8 cellular contexts compared by ENCODE assay signal in the genomic region with DNA sequence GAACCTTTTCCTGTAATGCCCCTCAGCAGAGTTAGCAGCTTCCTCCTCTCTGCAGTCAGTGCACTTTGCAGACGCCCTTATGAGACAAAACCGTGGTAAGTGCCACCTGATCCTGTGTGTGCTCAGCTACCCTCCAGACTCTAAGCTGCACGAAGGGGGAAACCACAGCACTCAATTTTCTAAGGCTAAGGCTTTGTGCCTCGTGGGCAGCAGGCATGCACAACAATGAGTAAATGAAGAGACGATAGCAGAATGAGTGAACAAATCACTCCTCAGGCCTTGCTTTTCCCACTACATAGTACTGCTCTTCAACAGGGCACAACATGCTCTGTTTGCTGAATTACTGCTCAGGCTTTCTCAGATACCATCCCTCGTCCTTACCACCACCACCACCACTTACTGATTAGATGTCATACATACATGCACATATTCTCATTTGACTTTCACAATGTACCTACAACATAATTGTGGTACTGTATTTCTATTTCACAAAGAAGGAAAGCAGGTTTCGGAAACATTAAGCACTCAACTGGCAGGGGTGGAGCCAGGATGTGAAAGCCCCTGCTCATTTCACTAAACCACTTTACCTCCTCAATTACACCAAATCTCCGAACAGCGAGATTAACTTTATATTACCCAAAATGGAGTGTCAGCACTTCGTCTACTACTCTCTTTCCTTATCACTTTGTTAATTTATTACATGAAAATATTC.
DNase-seq lines count a peak whose midpoint lies in the region; ATAC-seq lines count a peak whose summit lies in the region.

No MANE protein-coding gene starts in this region.

- H3K27me3 ChIP-seq in mesendoderm (ENCODE audit: insufficient read depth, low read length, poor library complexity): no peaks in the 10 kb centered on the region

- H3K27me3 Mint-ChIP-seq in activated T-cell treated with anti-CD3 and anti-CD28 coated beads, Interleukin-2, amount 50 U/mL, for 4 hours (ENCODE audit: low read depth): no peaks in the 10 kb centered on the region

- H4K5ac ChIP-seq in mesendoderm (ENCODE audit: low read length): no peak overlapping the region

- no peak overlapping the region for H3K4me2 ChIP-seq in mesendoderm (ENCODE audit: low read length)

- no peak overlapping the region for H3K18ac ChIP-seq in mesendoderm (ENCODE audit: low read length)

- H3K9me3 Mint-ChIP-seq in activated T-cell treated with anti-CD3 and anti-CD28 coated beads, Interleukin-2, amount 50 U/mL, for 4 hours: peaks cover 4% of the 10 kb centered on the region

- H3K79me1 ChIP-seq in mesendoderm (ENCODE audit: low read length): no peaks in the 10 kb centered on the region

- H2BK15ac ChIP-seq in mesendoderm (replicated peaks; ENCODE audit: low read depth): no peak overlapping the region

- no peak overlapping the region for H4K8ac ChIP-seq in mesendoderm (ENCODE audit: low read depth, low read length)

- H3K23ac ChIP-seq in mesendoderm (ENCODE audit: low read length): no peak overlapping the region

- peaks cover 2% of the 10 kb centered on the region for H3K4me1 ChIP-seq in mesendoderm (ENCODE audit: control insufficient read depth, low read depth, low read length)

- no peak overlapping the region for H2BK120ac ChIP-seq in mesendoderm (ENCODE audit: low read depth, low read length)

- ATAC-seq in GM18868 (IDR thresholded peaks at IDR 0.05; ENCODE audit: unreplicated experiment) (peak; percentile 77), HG02763 (IDR thresholded peaks at IDR 0.05; ENCODE audit: unreplicated experiment) (peak; percentile 70)
- ATAC-seq in activated T-cell treated with anti-CD3 and anti-CD28 coated beads, Interleukin-2, amount 50 U/mL, for 4 hours: peak; percentile 88

- H3K27ac ChIP-seq in mesendoderm (ENCODE audit: low read depth, low read length): no peak overlapping the region

- no peak overlapping the region for H3K4me3 ChIP-seq in mesendoderm (ENCODE audit: low read length)

- no peak overlapping the region for H3K56ac ChIP-seq in mesendoderm (ENCODE audit: low read length)

- H3K4me1 Mint-ChIP-seq in activated T-cell treated with anti-CD3 and anti-CD28 coated beads, Interleukin-2, amount 50 U/mL, for 4 hours (ENCODE audit: low read depth): peaks cover 55% of the 10 kb centered on the region

- H2AK5ac ChIP-seq in mesendoderm (ENCODE audit: low read length): no peak overlapping the region

- H3K36me3 ChIP-seq in mesendoderm (ENCODE audit: control insufficient read depth, insufficient read depth, low read length): no peaks in the 10 kb centered on the region

- no peaks in the 10 kb centered on the region for H3K79me2 ChIP-seq in mesendoderm (ENCODE audit: control insufficient read depth, insufficient read depth, low read length)

- no peaks in the 10 kb centered on the region for H3K36me3 Mint-ChIP-seq in activated T-cell treated with anti-CD3 and anti-CD28 coated beads, Interleukin-2, amount 50 U/mL, for 4 hours (ENCODE audit: insufficient read depth)

- DNase-seq in NCI-H2029 (lab: John Stamatoyannopoulos, UW): peak; percentile 80
- DNase-seq in activated T-cell treated with anti-CD3 and anti-CD28 coated beads, Interleukin-2, amount 50 U/mL, for 4 hours: peak; percentile 42
- DNase-seq in myocyte (ENCODE audit: low read depth): peak; percentile 54
- no peak for DNase-seq in mesendoderm
- DNase-seq in NCI-H526 treated with DMSO at 0.1 percent for 48 hours (lab: John Stamatoyannopoulos, UW): no peak
- DNase-seq in ACHN: no peak

- in situ Hi-C loops in ACHN (cut with HindIII; ENCODE audit: low pct_ligation_motif_present, low pct_unique_long_range_greater_than_20kb, low sequenced_read_pairs): no loop called here

- no peak overlapping the region for H3K9ac ChIP-seq in mesendoderm (ENCODE audit: low read length)

- no peak overlapping the region for H3K4ac ChIP-seq in mesendoderm (ENCODE audit: low read depth, low read length)

- H3K4me3 Mint-ChIP-seq in activated T-cell treated with anti-CD3 and anti-CD28 coated beads, Interleukin-2, amount 50 U/mL, for 4 hours: peak overlapping the region; percentile 68

- WGBS in mesendoderm (ENCODE audit: extremely low coverage, insufficient coverage, low lambda C conversion rate): 100% methylated on average over 2 of the region's 10 CpGs

- H2BK5ac ChIP-seq in mesendoderm (ENCODE audit: low read length): no peak overlapping the region

Comparison
In these comparisons a context has a peak if more than half of its experiments do, and no peak if none do; other contexts are left out.
1. DNase-seq: peak in NCI-H2029 (single experiment), activated T-cell treated with anti-CD3 and anti-CD28 coated beads, Interleukin-2, amount 50 U/mL, for 4 hours (single experiment) and myocyte (single experiment); none in mesendoderm (single experiment), NCI-H526 treated with DMSO at 0.1 percent for 48 hours (single experiment) and ACHN (single experiment).
2. Peak in every context shown above with its lines, with median percentiles within 50 percentile points of each other: ATAC-seq.